In the genomic region with DNA sequence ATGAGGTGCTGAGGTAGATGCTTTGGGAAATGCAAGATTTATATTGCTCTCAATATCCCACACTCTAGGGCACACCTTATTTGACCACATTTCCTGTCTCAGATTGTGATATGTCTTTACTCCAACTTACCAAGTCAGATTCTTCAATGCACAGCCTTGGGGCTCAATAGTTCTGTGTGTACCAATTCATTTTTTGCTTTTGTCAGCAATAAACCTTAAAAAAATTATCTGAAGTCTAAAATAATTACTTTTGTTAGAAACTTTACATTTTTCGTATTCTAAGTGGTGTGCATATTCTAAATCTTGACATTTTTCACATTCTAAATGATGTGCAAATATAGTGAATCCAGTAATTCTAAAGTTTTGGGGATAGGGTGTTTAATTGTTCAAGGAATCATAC, we compare ENCODE assay signal across 29 cellular contexts.
"Had no signal": no experiment of that assay in that cellular context is flagged by ENCODE, and none has a peak within 500 bp of the region (broad histone marks: within the 10 kb centered on the region; RNA-seq: fewer than 3 reads in every experiment).

No MANE protein-coding gene starts in this region.

- H3K9me3 Mint-ChIP-seq: dendritic cell treated with granulocyte-macrophage colony-stimulating factor and Interleukin-4, amounts not matched to agents 40 ng/mL and 50 ng/mL, for 4 days had no signal

- H3K27ac ChIP-seq: colonic mucosa, coronary artery, dorsolateral prefrontal cortex, epithelial cell of prostate, esophagus muscularis mucosa, esophagus squamous epithelium, foreskin keratinocyte, gastrocnemius medialis, gastroesophageal sphincter, heart left ventricle, heart right ventricle had no signal

- H3K27ac Mint-ChIP-seq: dendritic cell treated with granulocyte-macrophage colony-stimulating factor and Interleukin-4, amounts not matched to agents 40 ng/mL and 50 ng/mL, for 4 days; effector memory CD8-positive, alpha-beta T cell; endodermal cell had no signal

- H3K4me3 ChIP-seq: colonic mucosa, coronary artery, dorsolateral prefrontal cortex, esophagus muscularis mucosa, esophagus squamous epithelium, gastrocnemius medialis, gastroesophageal sphincter, heart left ventricle, heart right ventricle had no signal

- H3K4me1 Mint-ChIP-seq: endodermal cell had no signal

- H3K4me1 ChIP-seq: colonic mucosa, esophagus squamous epithelium, foreskin keratinocyte, gastrocnemius medialis, heart left ventricle, heart right ventricle had no signal

- H3K27me3 Mint-ChIP-seq: dendritic cell treated with granulocyte-macrophage colony-stimulating factor and Interleukin-4, amounts not matched to agents 40 ng/mL and 50 ng/mL, for 4 days; effector memory CD8-positive, alpha-beta T cell had no signal

- H3K36me3 ChIP-seq: colonic mucosa, esophagus muscularis mucosa, esophagus squamous epithelium, gastrocnemius medialis, gastroesophageal sphincter, heart left ventricle, heart right ventricle had no signal

- FAIRE-seq: colon, endometrium, endothelial cell of umbilical vein, frontal cortex had no signal

- H3K9me3 ChIP-seq: colonic mucosa, esophagus muscularis mucosa, esophagus squamous epithelium, gastrocnemius medialis, gastroesophageal sphincter, heart left ventricle, heart right ventricle had no signal

- DNase-seq: colonic mucosa; cortex of kidney; dermis blood vessel endothelial cell; dorsolateral prefrontal cortex; effector CD4-positive, alpha-beta T cell; effector CD8-positive, alpha-beta T cell; effector memory CD4-positive, alpha-beta T cell; effector memory CD8-positive, alpha-beta T cell; endodermal cell; erythroblast; esophagus squamous epithelium; foreskin fibroblast; foreskin keratinocyte; foreskin melanocyte; gastrocnemius medialis; glutamatergic neuron; head of caudate nucleus; heart left ventricle; heart right ventricle had no signal

- H3K4me3 Mint-ChIP-seq: dendritic cell treated with granulocyte-macrophage colony-stimulating factor and Interleukin-4, amounts not matched to agents 40 ng/mL and 50 ng/mL, for 4 days; effector memory CD8-positive, alpha-beta T cell; endodermal cell had no signal

- ATAC-seq: effector memory CD8-positive, alpha-beta T cell; esophagus mucosa; foreskin keratinocyte; gastrocnemius medialis; gastroesophageal sphincter; heart left ventricle; heart right ventricle had no signal

- H3K27me3 ChIP-seq: colonic mucosa, dorsolateral prefrontal cortex, esophagus muscularis mucosa, esophagus squamous epithelium, foreskin keratinocyte, gastrocnemius medialis, gastroesophageal sphincter, heart left ventricle, heart right ventricle had no signal
